ENCODE assay signal across 7 cellular contexts in genomic region chr7:110587294-110587693, GRCh38.
"Had no signal": no experiment of that assay in that cellular context is flagged by ENCODE, and none has a peak within 500 bp of the region (broad histone marks: within the 10 kb centered on the region; RNA-seq: fewer than 3 reads in every experiment).

No MANE protein-coding gene starts in this region.

- H2AFZ ChIP-seq: GM23248 had no signal

- H3K36me3 ChIP-seq: HAP-1 had no signal

- H3K9ac ChIP-seq: GM23248 had no signal

- DNase-seq: GM23248, GOT3, H7, KG1 had no signal

- ATAC-seq: HCT116, K562 had no signal

- H3K27ac ChIP-seq: GM23248 had no signal

- H3K4me3 ChIP-seq: GM23248, HAP-1, K562 had no signal

- H3K4me1 ChIP-seq: HAP-1 had no signal
